ENCODE assay signal across 32 cellular contexts in genomic region chr2:121234791-121235190, GRCh38. TPM values are rescaled to one million over a fixed set of nuclear protein-coding genes. Genes with fewer than 3 reads are reported as not detected.
"Had no signal": no experiment of that assay in that cellular context is flagged by ENCODE, and none has a peak within 500 bp of the region (broad histone marks: within the 10 kb centered on the region; RNA-seq: fewer than 3 reads in every experiment).

No MANE protein-coding gene starts in this region.

- ATAC-seq: activated CD8-positive, alpha-beta T cell treated with anti-CD3 and anti-CD28 coated beads for 36 hours; activated T-cell treated with anti-CD3 and anti-CD28 coated beads, Interleukin-2, amount 50 U/mL, for 72 hours had no signal

- H3K9me3 Mint-ChIP-seq: activated CD4-positive, alpha-beta T cell treated with anti-CD3 and anti-CD28 coated beads, Interleukin-2, amount 10 ng/mL, durations not matched to agents 24 days and 14 days; activated CD8-positive, alpha-beta T cell treated with anti-CD3 and anti-CD28 coated beads for 36 hours; activated naive CD8-positive, alpha-beta T cell treated with anti-CD3 and anti-CD28 coated beads for 36 hours; activated T-cell treated with anti-CD3 and anti-CD28 coated beads, Interleukin-2, amount 50 U/mL, for 72 hours; activated T-helper 2 cell treated with anti-CD3 and anti-CD28 coated beads, Interferon-gamma antibody, Interleukin-2, Interleukin-4, amounts not matched to agents 10 μg/mL and 5 μg/mL and 100 μg/mL, durations not matched to agents 14 hours and 24 hours and 36 hours; central memory CD8-positive, alpha-beta T cell had no signal

- H3K27ac ChIP-seq: brain microvascular endothelial cell, KMS-11, PC-9, VCaP had no signal

- H3K4me1 Mint-ChIP-seq: activated CD4-positive, alpha-beta T cell treated with anti-CD3 and anti-CD28 coated beads, Interleukin-2, amount 10 ng/mL, durations not matched to agents 24 days and 14 days; activated naive CD8-positive, alpha-beta T cell treated with anti-CD3 and anti-CD28 coated beads for 36 hours; central memory CD8-positive, alpha-beta T cell had no signal

- H2AFZ ChIP-seq: PC-9 had no signal

- FAIRE-seq: RCC 7860 had no signal

- DNase-seq: activated CD4-positive, alpha-beta T cell treated with anti-CD3 and anti-CD28 coated beads, Interleukin-2, amount 10 ng/mL, durations not matched to agents 24 days and 14 days; activated CD4-positive, alpha-beta T cell treated with anti-CD3 and anti-CD28 coated beads, Interleukin-2, amount 50 U/mL, for 4 hours; activated CD8-positive, alpha-beta T cell treated with anti-CD3 and anti-CD28 coated beads for 36 hours; activated naive CD4-positive, alpha-beta T cell; activated naive CD4-positive, alpha-beta T cell treated with anti-CD3 and anti-CD28 coated beads, Interleukin-2, amount 50 U/mL, for 16 hours; activated naive CD8-positive, alpha-beta T cell treated with anti-CD3 and anti-CD28 coated beads for 36 hours; activated T-cell treated with anti-CD3 and anti-CD28 coated beads, Interleukin-2, amount 50 U/mL, for 1 hour; activated T-cell treated with anti-CD3 and anti-CD28 coated beads, Interleukin-2, amount 50 U/mL, for 72 hours; amniotic stem cell; brain microvascular endothelial cell; MM.1S; NCI-H1092; NCI-H1436 treated with DMSO at 0.1 percent for 48 hours; NCI-H1694 treated with DMSO at 0.1 percent for 48 hours; NCI-H2029; NCI-H2107; NCI-H2171; NCI-H510A; NCI-H526; NCI-H748 treated with DMSO at 0.1 percent for 48 hours; NK-92 treated with Interleukin-12 subunit alpha and Interleukin-12 subunit beta, amount 100 ng/mL, for 24 hours; PC-9; Right ventricle myocardium superior; SW 1271; T-helper 1 cell; T-helper 2 cell; T-helper 9 cell had no signal

- H3K4me3 ChIP-seq: PC-9 had no signal

- H3K27me3 ChIP-seq: brain microvascular endothelial cell had no signal

- H3K36me3 ChIP-seq: brain microvascular endothelial cell had no signal

- H3K9ac ChIP-seq: KMS-11 had no signal

- H3K4me2 ChIP-seq: KMS-11, PC-9 had no signal

- H3K27ac Mint-ChIP-seq: activated CD4-positive, alpha-beta T cell treated with anti-CD3 and anti-CD28 coated beads, Interleukin-2, amount 10 ng/mL, durations not matched to agents 24 days and 14 days; activated CD8-positive, alpha-beta T cell treated with anti-CD3 and anti-CD28 coated beads for 36 hours; activated naive CD8-positive, alpha-beta T cell treated with anti-CD3 and anti-CD28 coated beads for 36 hours; activated T-cell treated with anti-CD3 and anti-CD28 coated beads, Interleukin-2, amount 50 U/mL, for 72 hours; activated T-helper 2 cell treated with anti-CD3 and anti-CD28 coated beads, Interferon-gamma antibody, Interleukin-2, Interleukin-4, amounts not matched to agents 10 μg/mL and 5 μg/mL and 100 μg/mL, durations not matched to agents 14 hours and 24 hours and 36 hours had no signal

- H3K36me3 Mint-ChIP-seq: activated naive CD8-positive, alpha-beta T cell treated with anti-CD3 and anti-CD28 coated beads for 36 hours had no signal

- H3K27me3 Mint-ChIP-seq: activated CD4-positive, alpha-beta T cell treated with anti-CD3 and anti-CD28 coated beads, Interleukin-2, amount 10 ng/mL, durations not matched to agents 24 days and 14 days; activated CD8-positive, alpha-beta T cell treated with anti-CD3 and anti-CD28 coated beads for 36 hours; activated naive CD8-positive, alpha-beta T cell treated with anti-CD3 and anti-CD28 coated beads for 36 hours had no signal

- H3K4me3 Mint-ChIP-seq: activated CD4-positive, alpha-beta T cell treated with anti-CD3 and anti-CD28 coated beads, Interleukin-2, amount 10 ng/mL, durations not matched to agents 24 days and 14 days; activated CD8-positive, alpha-beta T cell treated with anti-CD3 and anti-CD28 coated beads for 36 hours; activated naive CD8-positive, alpha-beta T cell treated with anti-CD3 and anti-CD28 coated beads for 36 hours; activated T-cell treated with anti-CD3 and anti-CD28 coated beads, Interleukin-2, amount 50 U/mL, for 72 hours; central memory CD8-positive, alpha-beta T cell had no signal

RNA-seq across cellular contexts. Expression of gene TFCP2L1, which starts 50.2 kb away (rescaled TPM):
- total RNA-seq: activated CD4-positive, alpha-beta T cell treated with anti-CD3 and anti-CD28 coated beads, Interleukin-2, amount 10 ng/mL, durations not matched to agents 24 days and 14 days; activated T-helper 2 cell treated with anti-CD3 and anti-CD28 coated beads, Interferon-gamma antibody, Interleukin-2, Interleukin-4, amounts not matched to agents 10 μg/mL and 5 μg/mL and 100 μg/mL, durations not matched to agents 14 hours and 24 hours and 36 hours had no signal
